ENCODE assay signal across 1 cellular context in the genomic region with DNA sequence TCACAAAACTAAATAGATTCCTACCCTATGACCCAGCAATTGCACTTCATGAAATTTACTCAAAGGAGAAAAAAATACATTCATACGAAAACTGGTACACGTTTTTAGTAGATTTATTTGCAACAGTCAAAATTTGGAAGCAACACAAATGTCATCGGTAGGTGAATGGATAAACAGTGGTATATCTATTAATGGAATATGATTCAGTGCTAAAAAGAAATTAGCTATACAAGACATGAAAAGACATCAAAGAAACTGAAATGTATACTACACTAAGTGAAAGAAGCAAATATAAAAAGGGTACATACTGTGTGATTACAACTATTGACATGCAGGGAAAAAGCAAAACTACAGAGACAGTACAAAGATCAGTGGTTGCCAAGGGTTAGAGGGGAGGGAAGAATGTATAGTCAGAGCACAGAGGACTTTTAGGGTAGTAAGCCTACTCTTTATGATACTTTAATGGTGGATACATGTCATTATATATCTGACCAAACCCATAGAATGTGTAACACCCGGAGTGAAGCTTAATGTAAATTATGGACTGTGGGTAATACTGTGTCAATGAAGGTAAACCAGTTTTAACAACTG.
TF ChIP-seq lines count a peak whose summit lies in the region.

No MANE protein-coding gene starts in this region.

TF ChIP-seq in HepG2, 621 proteins besides CTCF, POLR2A, EP300 and RAD21:
- peak; percentile 32; the same call in 1 of the 2 replicates for TF ChIP-seq HNF4A (CRISPR knock-in tag; IDR thresholded peaks at IDR 0.05)
- TF ChIP-seq, protein P1, sequence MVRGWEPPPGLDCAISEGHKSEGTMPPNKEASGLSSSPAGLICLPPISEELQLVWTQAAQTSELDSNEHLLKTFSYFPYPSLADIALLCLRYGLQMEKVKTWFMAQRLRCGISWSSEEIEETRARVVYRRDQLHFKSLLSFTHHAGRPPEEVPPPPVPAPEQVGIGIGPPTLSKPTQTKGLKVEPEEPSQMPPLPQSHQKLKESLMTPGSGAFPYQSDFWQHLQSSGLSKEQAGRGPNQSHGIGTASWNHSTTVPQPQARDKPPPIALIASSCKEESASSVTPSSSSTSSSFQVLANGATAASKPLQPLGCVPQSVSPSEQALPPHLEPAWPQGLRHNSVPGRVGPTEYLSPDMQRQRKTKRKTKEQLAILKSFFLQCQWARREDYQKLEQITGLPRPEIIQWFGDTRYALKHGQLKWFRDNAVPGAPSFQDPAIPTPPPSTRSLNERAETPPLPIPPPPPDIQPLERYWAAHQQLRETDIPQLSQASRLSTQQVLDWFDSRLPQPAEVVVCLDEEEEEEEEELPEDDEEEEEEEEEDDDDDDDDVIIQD (CRISPR knock-in tag; IDR thresholded peaks at IDR 0.05; ENCODE audit: low read depth): peak; percentile 44; the same call in 1 of the 2 replicates
- TF ChIP-seq MXD4 (CRISPR knock-in tag; IDR thresholded peaks at IDR 0.05): no peak
- no peak for TF ChIP-seq SPEN (CRISPR knock-in tag; IDR thresholded peaks at IDR 0.05; ENCODE audit: low read depth)
